ENCODE assay signal across 1 cellular context in the genomic region with DNA sequence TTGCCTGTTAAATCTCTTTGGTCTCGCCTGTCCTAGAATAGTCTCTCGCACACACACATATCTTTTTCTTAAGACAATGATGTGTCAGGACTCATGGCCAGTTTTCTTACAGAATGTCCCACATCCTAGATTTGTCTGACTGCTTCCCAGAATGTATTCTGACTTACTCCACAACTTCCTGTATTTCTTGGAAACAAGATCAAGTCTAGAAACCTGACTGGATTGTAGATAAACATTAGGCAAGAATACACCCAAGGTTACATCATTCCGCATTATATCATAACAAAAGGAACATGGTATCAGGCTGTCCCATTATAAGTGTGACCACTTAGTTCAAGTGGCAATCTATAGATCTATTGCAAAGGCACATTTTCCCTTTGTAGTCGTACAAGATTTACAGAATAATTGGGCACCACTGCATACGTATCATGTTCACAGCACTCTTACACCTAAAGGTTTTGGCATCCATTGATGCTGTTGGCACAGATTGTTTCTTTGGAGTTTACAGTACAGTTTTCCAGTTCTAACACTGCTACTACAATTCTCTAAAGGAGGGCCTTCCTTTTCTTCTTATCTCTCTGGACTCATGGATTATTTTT.
TF ChIP-seq lines count a peak whose summit lies in the region.

No MANE protein-coding gene starts in this region.

TF ChIP-seq in K562, 482 proteins besides CTCF, POLR2A, EP300 and RAD21 (continued from another document and continues in another):
- peak; percentile 39; the same call in 1 of the 2 replicates for TF ChIP-seq SMARCA4 (IDR thresholded peaks at IDR 0.05)
- no peak for TF ChIP-seq ZZZ3 (IDR thresholded peaks at IDR 0.05)
- TF ChIP-seq ZNF253 (CRISPR knock-in tag; conservative IDR thresholded peaks at IDR 0.05) = no peak
- TF ChIP-seq, protein P1, sequence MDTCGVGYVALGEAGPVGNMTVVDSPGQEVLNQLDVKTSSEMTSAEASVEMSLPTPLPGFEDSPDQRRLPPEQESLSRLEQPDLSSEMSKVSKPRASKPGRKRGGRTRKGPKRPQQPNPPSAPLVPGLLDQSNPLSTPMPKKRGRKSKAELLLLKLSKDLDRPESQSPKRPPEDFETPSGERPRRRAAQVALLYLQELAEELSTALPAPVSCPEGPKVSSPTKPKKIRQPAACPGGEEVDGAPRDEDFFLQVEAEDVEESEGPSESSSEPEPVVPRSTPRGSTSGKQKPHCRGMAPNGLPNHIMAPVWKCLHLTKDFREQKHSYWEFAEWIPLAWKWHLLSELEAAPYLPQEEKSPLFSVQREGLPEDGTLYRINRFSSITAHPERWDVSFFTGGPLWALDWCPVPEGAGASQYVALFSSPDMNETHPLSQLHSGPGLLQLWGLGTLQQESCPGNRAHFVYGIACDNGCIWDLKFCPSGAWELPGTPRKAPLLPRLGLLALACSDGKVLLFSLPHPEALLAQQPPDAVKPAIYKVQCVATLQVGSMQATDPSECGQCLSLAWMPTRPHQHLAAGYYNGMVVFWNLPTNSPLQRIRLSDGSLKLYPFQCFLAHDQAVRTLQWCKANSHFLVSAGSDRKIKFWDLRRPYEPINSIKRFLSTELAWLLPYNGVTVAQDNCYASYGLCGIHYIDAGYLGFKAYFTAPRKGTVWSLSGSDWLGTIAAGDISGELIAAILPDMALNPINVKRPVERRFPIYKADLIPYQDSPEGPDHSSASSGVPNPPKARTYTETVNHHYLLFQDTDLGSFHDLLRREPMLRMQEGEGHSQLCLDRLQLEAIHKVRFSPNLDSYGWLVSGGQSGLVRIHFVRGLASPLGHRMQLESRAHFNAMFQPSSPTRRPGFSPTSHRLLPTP (IDR thresholded peaks at IDR 0.05; ENCODE audit: borderline replicate concordance, extremely low read depth, insufficient read length) = no peak
- TF ChIP-seq, protein P2, sequence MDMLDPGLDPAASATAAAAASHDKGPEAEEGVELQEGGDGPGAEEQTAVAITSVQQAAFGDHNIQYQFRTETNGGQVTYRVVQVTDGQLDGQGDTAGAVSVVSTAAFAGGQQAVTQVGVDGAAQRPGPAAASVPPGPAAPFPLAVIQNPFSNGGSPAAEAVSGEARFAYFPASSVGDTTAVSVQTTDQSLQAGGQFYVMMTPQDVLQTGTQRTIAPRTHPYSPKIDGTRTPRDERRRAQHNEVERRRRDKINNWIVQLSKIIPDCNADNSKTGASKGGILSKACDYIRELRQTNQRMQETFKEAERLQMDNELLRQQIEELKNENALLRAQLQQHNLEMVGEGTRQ (CRISPR knock-in tag; IDR thresholded peaks at IDR 0.05) = no peak
- TF ChIP-seq ZNF780A (CRISPR knock-in tag; IDR thresholded peaks at IDR 0.05) = no peak
- TF ChIP-seq ELF1 (tag; IDR thresholded peaks at IDR 0.05) = 0 out of 2 replicates have a peak, but pooled peaks have one; percentile 21
- TF ChIP-seq, protein P3, sequence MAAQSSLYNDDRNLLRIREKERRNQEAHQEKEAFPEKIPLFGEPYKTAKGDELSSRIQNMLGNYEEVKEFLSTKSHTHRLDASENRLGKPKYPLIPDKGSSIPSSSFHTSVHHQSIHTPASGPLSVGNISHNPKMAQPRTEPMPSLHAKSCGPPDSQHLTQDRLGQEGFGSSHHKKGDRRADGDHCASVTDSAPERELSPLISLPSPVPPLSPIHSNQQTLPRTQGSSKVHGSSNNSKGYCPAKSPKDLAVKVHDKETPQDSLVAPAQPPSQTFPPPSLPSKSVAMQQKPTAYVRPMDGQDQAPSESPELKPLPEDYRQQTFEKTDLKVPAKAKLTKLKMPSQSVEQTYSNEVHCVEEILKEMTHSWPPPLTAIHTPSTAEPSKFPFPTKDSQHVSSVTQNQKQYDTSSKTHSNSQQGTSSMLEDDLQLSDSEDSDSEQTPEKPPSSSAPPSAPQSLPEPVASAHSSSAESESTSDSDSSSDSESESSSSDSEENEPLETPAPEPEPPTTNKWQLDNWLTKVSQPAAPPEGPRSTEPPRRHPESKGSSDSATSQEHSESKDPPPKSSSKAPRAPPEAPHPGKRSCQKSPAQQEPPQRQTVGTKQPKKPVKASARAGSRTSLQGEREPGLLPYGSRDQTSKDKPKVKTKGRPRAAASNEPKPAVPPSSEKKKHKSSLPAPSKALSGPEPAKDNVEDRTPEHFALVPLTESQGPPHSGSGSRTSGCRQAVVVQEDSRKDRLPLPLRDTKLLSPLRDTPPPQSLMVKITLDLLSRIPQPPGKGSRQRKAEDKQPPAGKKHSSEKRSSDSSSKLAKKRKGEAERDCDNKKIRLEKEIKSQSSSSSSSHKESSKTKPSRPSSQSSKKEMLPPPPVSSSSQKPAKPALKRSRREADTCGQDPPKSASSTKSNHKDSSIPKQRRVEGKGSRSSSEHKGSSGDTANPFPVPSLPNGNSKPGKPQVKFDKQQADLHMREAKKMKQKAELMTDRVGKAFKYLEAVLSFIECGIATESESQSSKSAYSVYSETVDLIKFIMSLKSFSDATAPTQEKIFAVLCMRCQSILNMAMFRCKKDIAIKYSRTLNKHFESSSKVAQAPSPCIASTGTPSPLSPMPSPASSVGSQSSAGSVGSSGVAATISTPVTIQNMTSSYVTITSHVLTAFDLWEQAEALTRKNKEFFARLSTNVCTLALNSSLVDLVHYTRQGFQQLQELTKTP (IDR thresholded peaks at IDR 0.05; ENCODE audit: low read depth in 1 of 2, partially characterized antibody in 2 of 2) = peak in 1 of 2 experiments; percentile 39
- no peak for TF ChIP-seq MECOM (CRISPR knock-in tag; IDR thresholded peaks at IDR 0.05)
- TF ChIP-seq, protein P4, sequence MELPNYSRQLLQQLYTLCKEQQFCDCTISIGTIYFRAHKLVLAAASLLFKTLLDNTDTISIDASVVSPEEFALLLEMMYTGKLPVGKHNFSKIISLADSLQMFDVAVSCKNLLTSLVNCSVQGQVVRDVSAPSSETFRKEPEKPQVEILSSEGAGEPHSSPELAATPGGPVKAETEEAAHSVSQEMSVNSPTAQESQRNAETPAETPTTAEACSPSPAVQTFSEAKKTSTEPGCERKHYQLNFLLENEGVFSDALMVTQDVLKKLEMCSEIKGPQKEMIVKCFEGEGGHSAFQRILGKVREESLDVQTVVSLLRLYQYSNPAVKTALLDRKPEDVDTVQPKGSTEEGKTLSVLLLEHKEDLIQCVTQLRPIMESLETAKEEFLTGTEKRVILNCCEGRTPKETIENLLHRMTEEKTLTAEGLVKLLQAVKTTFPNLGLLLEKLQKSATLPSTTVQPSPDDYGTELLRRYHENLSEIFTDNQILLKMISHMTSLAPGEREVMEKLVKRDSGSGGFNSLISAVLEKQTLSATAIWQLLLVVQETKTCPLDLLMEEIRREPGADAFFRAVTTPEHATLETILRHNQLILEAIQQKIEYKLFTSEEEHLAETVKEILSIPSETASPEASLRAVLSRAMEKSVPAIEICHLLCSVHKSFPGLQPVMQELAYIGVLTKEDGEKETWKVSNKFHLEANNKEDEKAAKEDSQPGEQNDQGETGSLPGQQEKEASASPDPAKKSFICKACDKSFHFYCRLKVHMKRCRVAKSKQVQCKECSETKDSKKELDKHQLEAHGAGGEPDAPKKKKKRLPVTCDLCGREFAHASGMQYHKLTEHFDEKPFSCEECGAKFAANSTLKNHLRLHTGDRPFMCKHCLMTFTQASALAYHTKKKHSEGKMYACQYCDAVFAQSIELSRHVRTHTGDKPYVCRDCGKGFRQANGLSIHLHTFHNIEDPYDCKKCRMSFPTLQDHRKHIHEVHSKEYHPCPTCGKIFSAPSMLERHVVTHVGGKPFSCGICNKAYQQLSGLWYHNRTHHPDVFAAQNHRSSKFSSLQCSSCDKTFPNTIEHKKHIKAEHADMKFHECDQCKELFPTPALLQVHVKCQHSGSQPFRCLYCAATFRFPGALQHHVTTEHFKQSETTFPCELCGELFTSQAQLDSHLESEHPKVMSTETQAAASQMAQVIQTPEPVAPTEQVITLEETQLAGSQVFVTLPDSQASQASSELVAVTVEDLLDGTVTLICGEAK (IDR thresholded peaks at IDR 0.05) = no peak
- TF ChIP-seq, protein P4 (CRISPR knock-in tag; IDR thresholded peaks at IDR 0.05) = no peak
- TF ChIP-seq, protein P5, sequence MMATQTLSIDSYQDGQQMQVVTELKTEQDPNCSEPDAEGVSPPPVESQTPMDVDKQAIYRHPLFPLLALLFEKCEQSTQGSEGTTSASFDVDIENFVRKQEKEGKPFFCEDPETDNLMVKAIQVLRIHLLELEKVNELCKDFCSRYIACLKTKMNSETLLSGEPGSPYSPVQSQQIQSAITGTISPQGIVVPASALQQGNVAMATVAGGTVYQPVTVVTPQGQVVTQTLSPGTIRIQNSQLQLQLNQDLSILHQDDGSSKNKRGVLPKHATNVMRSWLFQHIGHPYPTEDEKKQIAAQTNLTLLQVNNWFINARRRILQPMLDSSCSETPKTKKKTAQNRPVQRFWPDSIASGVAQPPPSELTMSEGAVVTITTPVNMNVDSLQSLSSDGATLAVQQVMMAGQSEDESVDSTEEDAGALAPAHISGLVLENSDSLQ (IDR thresholded peaks at IDR 0.05) = no peak; the same call in 1 of the 2 replicates
- peak; percentile 48; the same call in 1 of the 2 replicates for TF ChIP-seq GABPA (tag; conservative IDR thresholded peaks at IDR 0.05; ENCODE audit: low read depth)
- peak; percentile 39; the same call in 1 of the 2 replicates for TF ChIP-seq ARID1B (IDR thresholded peaks at IDR 0.05)
- TF ChIP-seq HNRNPUL1 (IDR thresholded peaks at IDR 0.05; ENCODE audit: low read length) = no peak
- TF ChIP-seq RCOR1 (IDR thresholded peaks at IDR 0.05; ENCODE audit: borderline replicate concordance in 1 of 2, low read depth in 2 of 2, low read length in 2 of 2) = peak in 1 of 2 experiments; percentile 41; a peak in 1 of 4 replicates
- TF ChIP-seq CEBPB (tag; IDR thresholded peaks at IDR 0.05) = peak; percentile 78
- TF ChIP-seq, protein P6, sequence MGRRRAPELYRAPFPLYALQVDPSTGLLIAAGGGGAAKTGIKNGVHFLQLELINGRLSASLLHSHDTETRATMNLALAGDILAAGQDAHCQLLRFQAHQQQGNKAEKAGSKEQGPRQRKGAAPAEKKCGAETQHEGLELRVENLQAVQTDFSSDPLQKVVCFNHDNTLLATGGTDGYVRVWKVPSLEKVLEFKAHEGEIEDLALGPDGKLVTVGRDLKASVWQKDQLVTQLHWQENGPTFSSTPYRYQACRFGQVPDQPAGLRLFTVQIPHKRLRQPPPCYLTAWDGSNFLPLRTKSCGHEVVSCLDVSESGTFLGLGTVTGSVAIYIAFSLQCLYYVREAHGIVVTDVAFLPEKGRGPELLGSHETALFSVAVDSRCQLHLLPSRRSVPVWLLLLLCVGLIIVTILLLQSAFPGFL (CRISPR knock-in tag; IDR thresholded peaks at IDR 0.05) = no peak
- TF ChIP-seq TAL1 (IDR thresholded peaks at IDR 0.05) = no peak
- TF ChIP-seq ZNF766 (CRISPR knock-in tag; conservative IDR thresholded peaks at IDR 0.05) = no peak
- TF ChIP-seq SMAD4 (CRISPR knock-in tag; conservative IDR thresholded peaks at IDR 0.05) = peak; percentile 89
- TF ChIP-seq PPARD (CRISPR knock-in tag; IDR thresholded peaks at IDR 0.05) = no peak
- TF ChIP-seq, protein P7, sequence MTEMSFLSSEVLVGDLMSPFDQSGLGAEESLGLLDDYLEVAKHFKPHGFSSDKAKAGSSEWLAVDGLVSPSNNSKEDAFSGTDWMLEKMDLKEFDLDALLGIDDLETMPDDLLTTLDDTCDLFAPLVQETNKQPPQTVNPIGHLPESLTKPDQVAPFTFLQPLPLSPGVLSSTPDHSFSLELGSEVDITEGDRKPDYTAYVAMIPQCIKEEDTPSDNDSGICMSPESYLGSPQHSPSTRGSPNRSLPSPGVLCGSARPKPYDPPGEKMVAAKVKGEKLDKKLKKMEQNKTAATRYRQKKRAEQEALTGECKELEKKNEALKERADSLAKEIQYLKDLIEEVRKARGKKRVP (CRISPR knock-in tag; IDR thresholded peaks at IDR 0.05) = peak; percentile 69; the same call in 1 of the 2 replicates
- no peak; the same call in 1 of the 2 replicates for TF ChIP-seq CC2D1A (IDR thresholded peaks at IDR 0.05)
- peak; percentile 93 for TF ChIP-seq ATF7 (IDR thresholded peaks at IDR 0.05)
- TF ChIP-seq TCF3 (CRISPR knock-in tag; IDR thresholded peaks at IDR 0.05) = peak; percentile 27; the same call in 1 of the 2 replicates
- no peak for TF ChIP-seq RBFOX2 (IDR thresholded peaks at IDR 0.05; ENCODE audit: low read depth, low read length)
- TF ChIP-seq FOXJ3 (CRISPR knock-in tag; IDR thresholded peaks at IDR 0.05) = no peak
- TF ChIP-seq PCBP2 (IDR thresholded peaks at IDR 0.05; ENCODE audit: low read depth, low read length, poor library complexity, severe bottlenecking) = no peak
- TF ChIP-seq WHSC1 (IDR thresholded peaks at IDR 0.05; ENCODE audit: low read length) = no peak
- no peak for TF ChIP-seq RHOXF2B (CRISPR knock-in tag; conservative IDR thresholded peaks at IDR 0.05)
- TF ChIP-seq, protein P8, sequence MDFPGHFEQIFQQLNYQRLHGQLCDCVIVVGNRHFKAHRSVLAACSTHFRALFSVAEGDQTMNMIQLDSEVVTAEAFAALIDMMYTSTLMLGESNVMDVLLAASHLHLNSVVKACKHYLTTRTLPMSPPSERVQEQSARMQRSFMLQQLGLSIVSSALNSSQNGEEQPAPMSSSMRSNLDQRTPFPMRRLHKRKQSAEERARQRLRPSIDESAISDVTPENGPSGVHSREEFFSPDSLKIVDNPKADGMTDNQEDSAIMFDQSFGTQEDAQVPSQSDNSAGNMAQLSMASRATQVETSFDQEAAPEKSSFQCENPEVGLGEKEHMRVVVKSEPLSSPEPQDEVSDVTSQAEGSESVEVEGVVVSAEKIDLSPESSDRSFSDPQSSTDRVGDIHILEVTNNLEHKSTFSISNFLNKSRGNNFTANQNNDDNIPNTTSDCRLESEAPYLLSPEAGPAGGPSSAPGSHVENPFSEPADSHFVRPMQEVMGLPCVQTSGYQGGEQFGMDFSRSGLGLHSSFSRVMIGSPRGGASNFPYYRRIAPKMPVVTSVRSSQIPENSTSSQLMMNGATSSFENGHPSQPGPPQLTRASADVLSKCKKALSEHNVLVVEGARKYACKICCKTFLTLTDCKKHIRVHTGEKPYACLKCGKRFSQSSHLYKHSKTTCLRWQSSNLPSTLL (IDR thresholded peaks at IDR 0.05) = no peak
